2 cellular contexts compared by ENCODE assay signal in the genomic region with DNA sequence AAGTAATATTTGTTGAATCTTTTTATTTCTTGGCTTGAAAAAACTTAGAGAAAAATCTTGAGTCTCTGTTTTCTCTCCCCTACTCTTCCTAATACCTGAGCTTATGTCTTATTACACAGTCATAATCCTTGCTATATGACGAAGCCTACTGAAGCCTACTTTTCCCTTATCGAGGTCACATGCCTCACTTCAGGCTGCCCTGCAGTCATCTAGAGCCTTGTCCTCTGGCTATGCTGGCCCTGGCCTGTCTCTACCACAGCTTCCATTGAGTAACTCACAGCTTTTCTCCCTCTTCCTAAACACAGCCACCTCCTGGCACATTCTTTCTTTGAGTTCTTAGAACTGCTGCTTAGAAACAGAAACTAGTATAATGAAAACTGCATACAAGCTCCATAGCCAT.
TF ChIP-seq lines count a peak whose summit lies in the region.

No MANE protein-coding gene starts in this region.

TF ChIP-seq in H1, 55 proteins besides CTCF, POLR2A, EP300 and RAD21:
- TF ChIP-seq CHD1 (IDR thresholded peaks at IDR 0.05; ENCODE audit: low read depth, low read length) (no peak), MAFK (IDR thresholded peaks at IDR 0.05; ENCODE audit: low read depth, low read length) (no peak), HDAC6 (IDR thresholded peaks at IDR 0.05; ENCODE audit: low read depth, low read length) (no peak), EGR1 (IDR thresholded peaks at IDR 0.05; ENCODE audit: borderline replicate concordance, low read depth, low read length) (no peak), SAP30 (IDR thresholded peaks at IDR 0.05; ENCODE audit: insufficient read depth, insufficient replicate concordance, low read length) (no peak), TBP (IDR thresholded peaks at IDR 0.05; ENCODE audit: low read depth, low read length) (no peak), TAF7 (optimal IDR thresholded peaks at IDR 0.05; ENCODE audit: borderline replicate concordance, low read depth, low read length) (no peak)

TF ChIP-seq in SK-N-SH treated with all-trans-retinoic acid at 6 μM for 48 hours, 23 proteins besides CTCF, POLR2A, EP300 and RAD21:
- TF ChIP-seq ZFP3 (CRISPR knock-in tag; IDR thresholded peaks at IDR 0.05), result no peak
- TF ChIP-seq, protein P1, sequence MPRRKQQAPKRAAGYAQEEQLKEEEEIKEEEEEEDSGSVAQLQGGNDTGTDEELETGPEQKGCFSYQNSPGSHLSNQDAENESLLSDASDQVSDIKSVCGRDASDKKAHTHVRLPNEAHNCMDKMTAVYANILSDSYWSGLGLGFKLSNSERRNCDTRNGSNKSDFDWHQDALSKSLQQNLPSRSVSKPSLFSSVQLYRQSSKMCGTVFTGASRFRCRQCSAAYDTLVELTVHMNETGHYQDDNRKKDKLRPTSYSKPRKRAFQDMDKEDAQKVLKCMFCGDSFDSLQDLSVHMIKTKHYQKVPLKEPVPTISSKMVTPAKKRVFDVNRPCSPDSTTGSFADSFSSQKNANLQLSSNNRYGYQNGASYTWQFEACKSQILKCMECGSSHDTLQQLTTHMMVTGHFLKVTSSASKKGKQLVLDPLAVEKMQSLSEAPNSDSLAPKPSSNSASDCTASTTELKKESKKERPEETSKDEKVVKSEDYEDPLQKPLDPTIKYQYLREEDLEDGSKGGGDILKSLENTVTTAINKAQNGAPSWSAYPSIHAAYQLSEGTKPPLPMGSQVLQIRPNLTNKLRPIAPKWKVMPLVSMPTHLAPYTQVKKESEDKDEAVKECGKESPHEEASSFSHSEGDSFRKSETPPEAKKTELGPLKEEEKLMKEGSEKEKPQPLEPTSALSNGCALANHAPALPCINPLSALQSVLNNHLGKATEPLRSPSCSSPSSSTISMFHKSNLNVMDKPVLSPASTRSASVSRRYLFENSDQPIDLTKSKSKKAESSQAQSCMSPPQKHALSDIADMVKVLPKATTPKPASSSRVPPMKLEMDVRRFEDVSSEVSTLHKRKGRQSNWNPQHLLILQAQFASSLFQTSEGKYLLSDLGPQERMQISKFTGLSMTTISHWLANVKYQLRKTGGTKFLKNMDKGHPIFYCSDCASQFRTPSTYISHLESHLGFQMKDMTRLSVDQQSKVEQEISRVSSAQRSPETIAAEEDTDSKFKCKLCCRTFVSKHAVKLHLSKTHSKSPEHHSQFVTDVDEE (CRISPR knock-in tag; IDR thresholded peaks at IDR 0.05), result no peak
- TF ChIP-seq, protein P2, sequence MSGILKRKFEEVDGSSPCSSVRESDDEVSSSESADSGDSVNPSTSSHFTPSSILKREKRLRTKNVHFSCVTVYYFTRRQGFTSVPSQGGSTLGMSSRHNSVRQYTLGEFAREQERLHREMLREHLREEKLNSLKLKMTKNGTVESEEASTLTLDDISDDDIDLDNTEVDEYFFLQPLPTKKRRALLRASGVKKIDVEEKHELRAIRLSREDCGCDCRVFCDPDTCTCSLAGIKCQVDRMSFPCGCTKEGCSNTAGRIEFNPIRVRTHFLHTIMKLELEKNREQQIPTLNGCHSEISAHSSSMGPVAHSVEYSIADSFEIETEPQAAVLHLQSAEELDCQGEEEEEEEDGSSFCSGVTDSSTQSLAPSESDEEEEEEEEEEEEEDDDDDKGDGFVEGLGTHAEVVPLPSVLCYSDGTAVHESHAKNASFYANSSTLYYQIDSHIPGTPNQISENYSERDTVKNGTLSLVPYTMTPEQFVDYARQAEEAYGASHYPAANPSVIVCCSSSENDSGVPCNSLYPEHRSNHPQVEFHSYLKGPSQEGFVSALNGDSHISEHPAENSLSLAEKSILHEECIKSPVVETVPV (CRISPR knock-in tag; IDR thresholded peaks at IDR 0.05), result no peak
TF ChIP-seq in SK-N-SH treated with all-trans-retinoic acid at 6 μM for 48 hours: peak in this region for 0.
